In the genomic region with DNA sequence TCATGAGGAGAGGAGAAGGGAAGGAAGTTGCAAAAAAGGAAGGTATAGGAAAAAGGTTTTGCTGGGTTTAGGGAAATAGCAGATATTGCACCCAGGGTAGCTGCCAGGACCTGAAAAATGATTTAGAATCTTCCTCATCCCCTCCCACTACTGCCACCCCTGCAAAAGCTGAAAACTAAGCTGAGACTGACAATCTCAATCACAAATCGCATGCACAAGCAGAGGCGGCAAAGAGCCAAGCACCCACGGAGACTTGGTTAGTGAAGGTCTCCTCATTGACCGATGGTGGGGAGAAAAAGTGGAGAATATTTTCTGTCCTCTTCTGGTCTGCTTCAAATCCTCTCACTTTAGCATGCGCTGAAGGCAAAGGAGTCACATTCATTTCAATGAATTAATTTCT, we compare ENCODE assay signal across 19 cellular contexts.
"Had no signal": no experiment of that assay in that cellular context is flagged by ENCODE, and none has a peak within 500 bp of the region (broad histone marks: within the 10 kb centered on the region; RNA-seq: fewer than 3 reads in every experiment).

No MANE protein-coding gene starts in this region.

- H3K4me3 Mint-ChIP-seq: naive thymus-derived CD8-positive, alpha-beta T cell; type B pancreatic cell had no signal

- H3K4me3 ChIP-seq: dorsolateral prefrontal cortex, heart right ventricle, mucosa of descending colon, right atrium auricular region, smooth muscle cell, suprapubic skin, thyroid gland had no signal

- H3K36me3 ChIP-seq: heart right ventricle, neutrophil, right atrium auricular region, suprapubic skin, thyroid gland had no signal

- H3K4me2 ChIP-seq: smooth muscle cell had no signal

- H3K4me1 ChIP-seq: right atrium auricular region, thyroid gland had no signal

- FAIRE-seq: frontal cortex, islet of Langerhans, urothelium cell line had no signal

- H3K9me3 ChIP-seq: heart right ventricle, mucosa of descending colon, neutrophil, right atrium auricular region, suprapubic skin, thyroid gland had no signal

- ATAC-seq: heart right ventricle; mucosa of descending colon; naive thymus-derived CD8-positive, alpha-beta T cell; stimulated activated naive CD8-positive, alpha-beta T cell treated with anti-CD3 and anti-CD28 coated beads, Interleukin-15, Interleukin-2, amounts not matched to agents 100 U/mL and 50 U/mL, for 24 hours had no signal

- H3K36me3 Mint-ChIP-seq: naive thymus-derived CD8-positive, alpha-beta T cell; type B pancreatic cell had no signal

- H3K27me3 ChIP-seq: heart right ventricle, neutrophil, right atrium auricular region, suprapubic skin, thyroid gland had no signal

- H3K27ac ChIP-seq: dorsolateral prefrontal cortex, heart right ventricle, neutrophil, right atrium auricular region, suprapubic skin, thyroid gland had no signal

- H3K27ac Mint-ChIP-seq: naive thymus-derived CD8-positive, alpha-beta T cell; type B pancreatic cell had no signal

- H3K27me3 Mint-ChIP-seq: type B pancreatic cell had no signal

- DNase-seq: cortex of kidney; dorsolateral prefrontal cortex; effector CD8-positive, alpha-beta T cell; heart right ventricle; hypothalamus; mucosa of descending colon; naive thymus-derived CD8-positive, alpha-beta T cell; posterior cingulate gyrus; stimulated activated CD4-positive, alpha-beta T cell treated with anti-CD3 and anti-CD28 coated beads, Interleukin-2, amount 100 ng/mL, for 48 hours; stimulated activated naive CD8-positive, alpha-beta T cell treated with anti-CD3 and anti-CD28 coated beads, Interleukin-15, Interleukin-2, amounts not matched to agents 100 U/mL and 50 U/mL, for 24 hours; thyroid gland had no signal
